In genomic region chr22:34885852-34886251, GRCh38 we compare ENCODE assay signal across 20 cellular contexts.
"Had no signal": no experiment of that assay in that cellular context is flagged by ENCODE, and none has a peak within 500 bp of the region (broad histone marks: within the 10 kb centered on the region; RNA-seq: fewer than 3 reads in every experiment).

No MANE protein-coding gene starts in this region.

- H3K4me2 ChIP-seq: SK-N-SH had no signal

- H3K4me3 ChIP-seq: MG63 had no signal

- H3K27me3 ChIP-seq: MG63 had no signal

- H3K9ac ChIP-seq: SK-N-SH had no signal

- DNase-seq: KBM-7, MG63, NCI-H1092, NCI-H1105 treated with DMSO at 0.1 percent for 48 hours, NCI-H1417 treated with DMSO at 0.1 percent for 48 hours, NCI-H146, NCI-H187, NCI-H2029, NCI-H2081 treated with DMSO at 0.1 percent for 48 hours, NCI-H2171, NCI-H226, NCI-H446, NCI-H510A, NCI-H524 treated with DMSO at 0.1 percent for 48 hours, NCI-H69, NCI-H774, RPMI8226, SHP77, SK-N-SH had no signal

- H3K36me3 ChIP-seq: MG63 had no signal

- FAIRE-seq: RCC 7860 had no signal

- H3K9me3 ChIP-seq: MG63, SK-N-SH had no signal
